In genomic region chr4:3834921-3835521, GRCh38 we compare ENCODE assay signal across 12 cellular contexts.
"Had no signal": no experiment of that assay in that cellular context is flagged by ENCODE, and none has a peak within 500 bp of the region (broad histone marks: within the 10 kb centered on the region; RNA-seq: fewer than 3 reads in every experiment).

No MANE protein-coding gene starts in this region.

- H2AFZ ChIP-seq: parathyroid adenoma had no signal

- H3K36me3 ChIP-seq: ascending aorta, esophagus squamous epithelium, neural progenitor cell, suprapubic skin, upper lobe of left lung had no signal

- H3K79me2 ChIP-seq: parathyroid adenoma had no signal

- H3K9ac ChIP-seq: neural progenitor cell, parathyroid adenoma had no signal

- H3K4me1 ChIP-seq: ascending aorta, esophagus squamous epithelium, parathyroid adenoma, suprapubic skin, upper lobe of left lung had no signal

- H3K9me3 ChIP-seq: ascending aorta, esophagus squamous epithelium, suprapubic skin, upper lobe of left lung had no signal

- DNase-seq: activated CD4-positive, alpha-beta T cell treated with anti-CD3 and anti-CD28 coated beads for 48 hours; activated CD8-positive, alpha-beta memory T cell treated with anti-CD3 and anti-CD28 coated beads, Interleukin-2, amount 50 U/mL, for 48 hours; activated CD8-positive, alpha-beta T cell treated with anti-CD3 and anti-CD28 coated beads, Interleukin-2, amount 10 ng/mL, durations not matched to agents 7 days and 5 days; esophagus squamous epithelium; foreskin fibroblast; stimulated activated CD4-positive, alpha-beta T cell treated with anti-CD3 and anti-CD28 coated beads, Interleukin-2, amount 100 ng/mL, for 48 hours; stimulated activated naive CD4-positive, alpha-beta T cell treated with Interleukin-2 at 50 U/mL for 16 hours had no signal

- H3K27me3 ChIP-seq: ascending aorta, neural progenitor cell had no signal

- H3K4me3 ChIP-seq: ascending aorta, esophagus squamous epithelium, neural progenitor cell, suprapubic skin, upper lobe of left lung had no signal

- H3K27ac ChIP-seq: ascending aorta, esophagus squamous epithelium, neural progenitor cell, parathyroid adenoma, suprapubic skin, upper lobe of left lung had no signal
